23 cellular contexts compared by ENCODE assay signal in the genomic region with DNA sequence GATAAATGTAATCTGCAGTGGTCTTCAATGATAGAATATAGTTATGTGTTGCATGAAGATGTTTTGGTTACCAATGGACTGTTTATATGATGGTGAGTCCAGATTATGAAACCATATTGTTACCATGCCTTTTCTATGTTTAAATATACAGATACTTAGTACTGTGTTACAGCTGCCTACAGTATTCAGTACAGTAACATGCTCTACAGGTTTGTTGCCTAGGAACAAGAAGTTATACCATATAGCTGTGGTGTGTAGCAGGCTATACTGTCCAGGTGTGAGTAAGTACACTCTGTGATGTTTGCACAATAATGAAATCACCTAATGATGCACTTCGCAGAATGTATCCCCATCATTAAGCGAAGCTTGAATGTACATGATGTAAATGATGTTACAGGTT. TPM values are rescaled to one million over a fixed set of nuclear protein-coding genes. Genes with fewer than 3 reads are reported as not detected.
DNase-seq lines count a peak whose midpoint lies in the region; ATAC-seq and TF ChIP-seq lines count a peak whose summit lies in the region.
"Had no signal": no experiment of that assay in that cellular context is flagged by ENCODE, and none has a peak within 500 bp of the region (broad histone marks: within the 10 kb centered on the region; RNA-seq: fewer than 3 reads in every experiment).

No MANE protein-coding gene starts in this region.

- no peak for TF ChIP-seq CTCF in epithelial cell of esophagus (IDR thresholded peaks at IDR 0.05; ENCODE audit: insufficient read depth, low read depth, low read length, missing control alignments)

- no peaks in the 10 kb centered on the region for H3K27me3 ChIP-seq in aorta (ENCODE audit: control insufficient read depth in 1 of 2, insufficient read depth in 2 of 2, low read length in 1 of 2)

- intact Hi-C loops in aorta (cut with DNase I), result loop anchor here (5.0 kb wide), 1 partner anchor 35 kb away; no protein-coding TSS in a partner anchor

- H3K9me3 ChIP-seq in aorta (ENCODE audit: control insufficient read depth, low read length), result no peaks in the 10 kb centered on the region
- H3K9me3 ChIP-seq: MG63 had no signal

- 93 to 96% methylated on average over 2 of the region's 2 CpGs for WGBS in aorta, 2 donors

- DNase-seq in NCI-H2081 (lab: John Stamatoyannopoulos, UW), result peak; percentile 5 to 55
- DNase-seq in NCI-H2081 treated with DMSO at 0.1 percent for 48 hours (lab: John Stamatoyannopoulos, UW), result no peak
- DNase-seq in NCI-H1417 treated with DMSO at 0.1 percent for 48 hours (lab: John Stamatoyannopoulos, UW), result peak; percentile 20
- peak; percentile 15 for DNase-seq in epithelial cell of esophagus (ENCODE audit: low read depth)
- DNase-seq in aorta, result no peak
- DNase-seq in foreskin melanocyte, result no peak
- DNase-seq: AML-193; CD8-positive, alpha-beta memory T cell; EL; GF-D8; Kasumi-1; NCI-H1092; NCI-H146; NCI-H2107; NCI-H2227 treated with DMSO at 0.1 percent for 48 hours; RPMI8226; SHP77 had no signal

- H3K4me1 ChIP-seq in aorta (ENCODE audit: control insufficient read depth in 1 of 2, insufficient read depth in 2 of 2, low read length in 2 of 2), result peaks cover 8 to 17% of the 10 kb centered on the region in 2 donors

- H3K4me3 ChIP-seq in epithelial cell of esophagus (ENCODE audit: low read length) (no peak overlapping the region), aorta (ENCODE audit: low read length in 2 of 2) (no peak overlapping the region)
- H3K4me3 ChIP-seq: MG63, PC-9 had no signal

- ATAC-seq in aorta (ENCODE audit: low FRiP score), result no peak
- no peak for ATAC-seq in GM18870 (IDR thresholded peaks at IDR 0.05; ENCODE audit: unreplicated experiment)

- H3K36me3 ChIP-seq in aorta (ENCODE audit: control insufficient read depth in 1 of 2, insufficient read depth in 2 of 2, low read length in 1 of 2), result peaks cover 0 to 6% of the 10 kb centered on the region in 2 donors
- H3K36me3 ChIP-seq: MG63 had no signal

- peak overlapping the region; percentile 40 to 63 for H3K27ac ChIP-seq in aorta (ENCODE audit: low read depth in 1 of 2, low read length in 2 of 2)
- H3K27ac ChIP-seq: C4-2B, PC-9 had no signal

RNA-seq across cellular contexts. Expression of a gene that starts 40.8 kb away (rescaled TPM):
- total RNA-seq in aorta, result 100 to 1,000 TPM; 119 to 310 TPM
- 10 to 100 TPM; 47.3 to 74.6 TPM for polyA plus RNA-seq in aorta

RNA-seq across cellular contexts. Expression of a gene that starts 50.1 kb away (rescaled TPM):
- total RNA-seq in aorta, result not detected
- not detected for polyA plus RNA-seq in aorta
- total RNA-seq: A172; CD8-positive, alpha-beta memory T cell; PC-9 had no signal
- polyA plus RNA-seq: AG04450; CD8-positive, alpha-beta memory T cell had no signal

Comparison
In these comparisons a context has a peak if more than half of its experiments do, and no peak if none do; other contexts are left out.
1. DNase-seq: peak in NCI-H2081 (2 of 2), NCI-H1417 treated with DMSO at 0.1 percent for 48 hours (single experiment) and epithelial cell of esophagus (single experiment); none in NCI-H2081 treated with DMSO at 0.1 percent for 48 hours (single experiment), aorta (0 of 2) and foreskin melanocyte (single experiment).